ENCODE assay signal across 9 cellular contexts in the genomic region with DNA sequence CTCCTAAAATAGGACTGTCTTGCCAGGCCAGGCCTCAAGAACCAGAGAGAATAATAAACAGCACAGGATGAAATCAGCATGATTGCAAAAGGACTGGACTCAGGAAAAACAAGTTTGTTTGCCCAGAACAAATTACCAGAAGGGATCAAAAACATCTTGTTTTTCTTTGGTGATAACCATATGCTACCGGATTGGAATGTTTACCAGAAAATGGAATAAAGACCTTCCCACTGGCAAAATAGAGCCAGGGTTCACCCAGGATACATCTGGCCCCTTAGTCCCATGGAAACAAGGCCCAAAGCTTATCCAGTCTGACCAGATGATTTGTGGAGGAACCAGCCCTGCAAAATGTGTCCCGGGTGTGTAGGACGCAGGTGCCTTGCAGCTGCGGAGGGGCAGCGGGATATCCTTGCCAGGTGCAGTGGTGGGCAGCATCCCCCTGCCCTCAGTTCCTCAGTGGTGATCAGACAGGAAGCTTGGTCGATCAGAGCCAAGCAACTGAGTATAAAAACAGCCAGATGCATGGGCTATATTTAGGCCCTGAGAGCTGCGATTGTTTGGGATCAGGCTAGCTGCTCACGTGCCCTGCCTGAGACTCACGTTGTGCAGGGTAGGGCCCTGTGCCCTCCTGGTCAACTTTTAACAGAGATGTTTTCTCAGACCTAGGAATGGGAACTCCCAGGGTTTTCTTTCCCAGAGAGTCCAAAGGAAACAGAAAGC. TPM values are rescaled to one million over a fixed set of nuclear protein-coding genes. Genes with fewer than 3 reads are reported as not detected.
DNase-seq lines count a peak whose midpoint lies in the region.
"Had no signal": no experiment of that assay in that cellular context is flagged by ENCODE, and none has a peak within 500 bp of the region (broad histone marks: within the 10 kb centered on the region; RNA-seq: fewer than 3 reads in every experiment).

No MANE protein-coding gene starts in this region.

- peak; percentile 3 for DNase-seq in NCI-H82 (lab: John Stamatoyannopoulos, UW)
- no peak for DNase-seq in NCI-H82 treated with DMSO at 0.1 percent for 48 hours (lab: John Stamatoyannopoulos, UW; ENCODE audit: unreplicated experiment)
- DNase-seq in dedifferentiated amniotic fluid mesenchymal stem cell (ENCODE audit: extremely low spot score), result peak; percentile 36
- DNase-seq in medulla oblongata (ENCODE audit: extremely low spot score), result peak; percentile 80
- no peak for DNase-seq in Karpas-422
- no peak for DNase-seq in 8988T
- DNase-seq in activated T-cell treated with anti-CD3 and anti-CD28 coated beads, Interleukin-2, amount 50 U/mL, for 24 hours, result no peak

- H3K9me2 ChIP-seq in Karpas-422 (replicated peaks; ENCODE audit: insufficient read depth, low read length), result no peaks in the 10 kb centered on the region; the same call in 1 of the 2 replicates

- H3K4me1 Mint-ChIP-seq in activated T-cell treated with anti-CD3 and anti-CD28 coated beads, Interleukin-2, amount 50 U/mL, for 24 hours (ENCODE audit: low read depth), result peaks cover 27% of the 10 kb centered on the region

- H4K20me1 ChIP-seq in Karpas-422 (ENCODE audit: insufficient read depth, low read depth, low read length), result no peaks in the 10 kb centered on the region

- no peaks in the 10 kb centered on the region for H3K36me3 ChIP-seq in thymus (ENCODE audit: control insufficient read depth, insufficient read depth)
- H3K36me3 ChIP-seq in Karpas-422 (ENCODE audit: insufficient read depth, low read length), result no peaks in the 10 kb centered on the region

- H3K27ac Mint-ChIP-seq in activated T-cell treated with anti-CD3 and anti-CD28 coated beads, Interleukin-2, amount 50 U/mL, for 24 hours, result no peak overlapping the region
- H3K27ac Mint-ChIP-seq: stimulated activated memory B cell treated with anti-CD40 and anti-IgM and Interleukin-4, amounts not matched to agents 10 μg/mL and 1 μg/mL and 100 μg/mL, for 72 hours had no signal

- H3K4me3 Mint-ChIP-seq in activated T-cell treated with anti-CD3 and anti-CD28 coated beads, Interleukin-2, amount 50 U/mL, for 24 hours, result no peak overlapping the region
- H3K4me3 Mint-ChIP-seq: stimulated activated memory B cell treated with anti-CD40 and anti-IgM and Interleukin-4, amounts not matched to agents 10 μg/mL and 1 μg/mL and 100 μg/mL, for 72 hours had no signal

- H3K27me3 ChIP-seq in thymus (ENCODE audit: control insufficient read depth, insufficient read depth), result no peaks in the 10 kb centered on the region
- H3K27me3 ChIP-seq in Karpas-422 (ENCODE audit: low read length), result no peaks in the 10 kb centered on the region

- no peak overlapping the region for H3K9ac ChIP-seq in Karpas-422 (ENCODE audit: low read length)

- H3K9me3 Mint-ChIP-seq in activated T-cell treated with anti-CD3 and anti-CD28 coated beads, Interleukin-2, amount 50 U/mL, for 24 hours, result peaks cover 6% of the 10 kb centered on the region
- H3K9me3 Mint-ChIP-seq: stimulated activated memory B cell treated with anti-CD40 and anti-IgM and Interleukin-4, amounts not matched to agents 10 μg/mL and 1 μg/mL and 100 μg/mL, for 72 hours had no signal

- H3K9me3 ChIP-seq in thymus (ENCODE audit: control insufficient read depth), result no peaks in the 10 kb centered on the region
- H3K9me3 ChIP-seq in Karpas-422 (ENCODE audit: low read length), result no peaks in the 10 kb centered on the region

- H3K36me3 Mint-ChIP-seq in activated T-cell treated with anti-CD3 and anti-CD28 coated beads, Interleukin-2, amount 50 U/mL, for 24 hours (ENCODE audit: low read depth), result peaks cover 9% of the 10 kb centered on the region

- WGBS in thymus, result 7% methylated on average over 9 of the region's 9 CpGs

- no peaks in the 10 kb centered on the region for H3K27me3 Mint-ChIP-seq in activated T-cell treated with anti-CD3 and anti-CD28 coated beads, Interleukin-2, amount 50 U/mL, for 24 hours

- H3K4me3 ChIP-seq in thymus (ENCODE audit: low read length) (no peak overlapping the region), Karpas-422 (ENCODE audit: low read length) (no peak overlapping the region)

- H3K4me1 ChIP-seq in thymus (ENCODE audit: control insufficient read depth, insufficient read depth, low read length) (peaks cover 26% of the 10 kb centered on the region), Karpas-422 (ENCODE audit: low read length) (peaks cover 7% of the 10 kb centered on the region)

- no peak overlapping the region for H2AFZ ChIP-seq in Karpas-422 (ENCODE audit: low read length)

- H3K4me2 ChIP-seq in Karpas-422 (ENCODE audit: low read depth, low read length, poor library complexity, severe bottlenecking), result no peak overlapping the region

- H3K27ac ChIP-seq in thymus (ENCODE audit: low read depth) (peak overlapping the region; percentile 57), Karpas-422 (ENCODE audit: low read length) (no peak overlapping the region)

- no peaks in the 10 kb centered on the region; the same call in 1 of the 2 replicates for H3K79me2 ChIP-seq in Karpas-422 (ENCODE audit: low read length)

RNA-seq across cellular contexts. Expression of a gene that starts 4.6 kb away (rescaled TPM):
- polyA plus RNA-seq in thymus, result 51.7 TPM
- total RNA-seq in Karpas-422 (2014; rRNA removed; shearing (Covaris generic); ENCODE audit: low replicate concordance), result 34.9 and 53.2 TPM in 2 replicates

RNA-seq across cellular contexts. Expression of a gene that starts 17.5 kb away (rescaled TPM):
- polyA plus RNA-seq in thymus, result 51.6 TPM
- total RNA-seq in Karpas-422 (2014; rRNA removed; shearing (Covaris generic); ENCODE audit: low replicate concordance), result not detected in 2 replicates

RNA-seq across cellular contexts. Expression of a gene that starts 36.5 kb away (rescaled TPM):
- polyA plus RNA-seq in thymus, result 50.0 TPM
- total RNA-seq in Karpas-422 (2014; rRNA removed; shearing (Covaris generic); ENCODE audit: low replicate concordance), result 3.6 and 7.1 TPM in 2 replicates

Comparison
In these comparisons a context has a peak if more than half of its experiments do, and no peak if none do; other contexts are left out.
1. DNase-seq: peak in NCI-H82 (single experiment), dedifferentiated amniotic fluid mesenchymal stem cell (single experiment) and medulla oblongata (single experiment); none in NCI-H82 treated with DMSO at 0.1 percent for 48 hours (single experiment), Karpas-422 (single experiment), 8988T (single experiment) and activated T-cell treated with anti-CD3 and anti-CD28 coated beads, Interleukin-2, amount 50 U/mL, for 24 hours (single experiment).